Comparison of ENCODE assay signal across 15 cellular contexts in genomic region chr7:16064316-16064715, GRCh38.
"Had no signal": no experiment of that assay in that cellular context is flagged by ENCODE, and none has a peak within 500 bp of the region (broad histone marks: within the 10 kb centered on the region; RNA-seq: fewer than 3 reads in every experiment).

No MANE protein-coding gene starts in this region.

- H3K4me1 Mint-ChIP-seq: memory B cell had no signal

- H3K4me3 ChIP-seq: cardiac muscle cell, colonic mucosa, uterus had no signal

- DNase-seq: activated CD4-positive, alpha-beta T cell treated with anti-CD3 and anti-CD28 coated beads for 48 hours; activated CD8-positive, alpha-beta memory T cell treated with anti-CD3 and anti-CD28 coated beads, Interleukin-2, amount 50 U/mL, for 48 hours; activated CD8-positive, alpha-beta T cell treated with anti-CD3 and anti-CD28 coated beads, Interleukin-2, amount 10 ng/mL, durations not matched to agents 7 days and 5 days; activated naive CD4-positive, alpha-beta T cell; colonic mucosa; effector CD8-positive, alpha-beta T cell; stimulated activated CD4-positive, alpha-beta T cell treated with anti-CD3 and anti-CD28 coated beads, Interleukin-4, amount 100 ng/mL, for 1 hour; stimulated activated CD8-positive, alpha-beta memory T cell treated with anti-CD3 and anti-CD28 coated beads, Interleukin-4, amount 100 ng/mL, for 48 hours; T-helper 1 cell; uterus had no signal

- H3K36me3 ChIP-seq: cardiac muscle cell, colonic mucosa, thoracic aorta, uterus had no signal

- H3K27me3 ChIP-seq: cardiac muscle cell, colonic mucosa, uterus had no signal

- H3K27ac Mint-ChIP-seq: activated CD8-positive, alpha-beta T cell treated with anti-CD3 and anti-CD28 coated beads, Interleukin-2, amount 10 ng/mL, durations not matched to agents 7 days and 5 days; memory B cell; stimulated activated naive CD8-positive, alpha-beta T cell treated with anti-CD3 and anti-CD28 coated beads, Interleukin-15, Interleukin-2, amounts not matched to agents 100 ng/mL and 50 ng/mL, for 24 hours had no signal

- H3K36me3 Mint-ChIP-seq: memory B cell had no signal

- H3K27ac ChIP-seq: cardiac muscle cell, colonic mucosa had no signal

- ATAC-seq: activated CD8-positive, alpha-beta T cell treated with anti-CD3 and anti-CD28 coated beads, Interleukin-2, amount 10 ng/mL, durations not matched to agents 7 days and 5 days; left lobe of liver had no signal

- H3K4me1 ChIP-seq: colonic mucosa, uterus had no signal

- H3K9me3 ChIP-seq: colonic mucosa, thoracic aorta, uterus had no signal

- H3K4me3 Mint-ChIP-seq: activated CD8-positive, alpha-beta T cell treated with anti-CD3 and anti-CD28 coated beads, Interleukin-2, amount 10 ng/mL, durations not matched to agents 7 days and 5 days; memory B cell; stimulated activated naive CD8-positive, alpha-beta T cell treated with anti-CD3 and anti-CD28 coated beads, Interleukin-15, Interleukin-2, amounts not matched to agents 100 ng/mL and 50 ng/mL, for 24 hours had no signal

- H3K9me3 Mint-ChIP-seq: memory B cell; stimulated activated naive CD8-positive, alpha-beta T cell treated with anti-CD3 and anti-CD28 coated beads, Interleukin-15, Interleukin-2, amounts not matched to agents 100 ng/mL and 50 ng/mL, for 24 hours had no signal
